Comparison of ENCODE assay signal across 30 cellular contexts in the genomic region with DNA sequence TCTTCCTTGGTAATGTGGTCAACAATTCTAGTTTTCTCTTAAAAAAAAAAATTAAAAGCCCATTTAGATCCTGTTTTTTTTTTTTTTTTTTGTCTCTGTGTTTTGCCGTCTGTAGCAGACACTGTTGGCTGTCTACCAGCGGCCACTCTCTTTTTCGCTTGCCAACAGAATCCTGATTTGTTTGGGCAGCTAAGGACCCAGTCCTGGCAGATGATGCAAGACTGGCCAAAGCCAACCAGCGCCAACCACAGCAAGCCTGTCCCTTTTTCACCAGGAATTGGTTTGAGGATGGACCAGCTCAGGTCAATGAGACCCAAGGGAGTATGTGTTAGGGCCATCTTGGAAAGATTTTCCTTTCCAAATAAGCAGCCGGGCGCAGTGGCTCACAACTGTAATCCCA. TPM values are rescaled to one million over a fixed set of nuclear protein-coding genes. Genes with fewer than 3 reads are reported as not detected.
DNase-seq lines count a peak whose midpoint lies in the region; ATAC-seq and TF ChIP-seq lines count a peak whose summit lies in the region.
"Had no signal": no experiment of that assay in that cellular context is flagged by ENCODE, and none has a peak within 500 bp of the region (broad histone marks: within the 10 kb centered on the region; RNA-seq: fewer than 3 reads in every experiment).

No MANE protein-coding gene starts in this region.

- H3K27ac Mint-ChIP-seq in brain, result peak overlapping the region in 4 of 5 experiments; percentile 40 to 91 (median 76)
- H3K27ac Mint-ChIP-seq: activated CD8-positive, alpha-beta T cell treated with anti-CD3 and anti-CD28 coated beads, Interleukin-2, amount 10 ng/mL, durations not matched to agents 7 days and 5 days; activated naive CD4-positive, alpha-beta T cell treated with anti-CD3 and anti-CD28 coated beads, Interleukin-2, amount 10 ng/mL, durations not matched to agents 7 days and 5 days; HFFc6; nephron; stimulated activated effector memory CD8-positive, alpha-beta T cell treated with anti-CD3 and anti-CD28 coated beads, Interleukin-12 subunit alpha, Interleukin-12 subunit beta, amount 100 ng/mL, for 72 hours; T-cell had no signal

- no peaks in the 10 kb centered on the region for H3K27me3 Mint-ChIP-seq in brain
- H3K27me3 Mint-ChIP-seq: activated naive CD4-positive, alpha-beta T cell treated with anti-CD3 and anti-CD28 coated beads, Interleukin-2, amount 10 ng/mL, durations not matched to agents 7 days and 5 days; T-cell had no signal

- no peaks in the 10 kb centered on the region for H3K9me3 ChIP-seq in right lobe of liver
- H3K9me3 ChIP-seq in spleen, result no peaks in the 10 kb centered on the region
- H3K9me3 ChIP-seq: esophagus squamous epithelium, prostate gland, testis had no signal

- H3K27ac ChIP-seq in right lobe of liver (no peak overlapping the region), substantia nigra (ENCODE audit: low read depth, low read length, poor library complexity, severe bottlenecking) (no peak overlapping the region), spleen (no peak overlapping the region)
- H3K27ac ChIP-seq: 22Rv1, esophagus squamous epithelium, PC-9, prostate gland, testis had no signal

- H3K27me3 ChIP-seq in right lobe of liver (no peaks in the 10 kb centered on the region), spleen (replicated peaks in 1 of 7) (no peaks in the 10 kb centered on the region)
- H3K27me3 ChIP-seq: esophagus squamous epithelium, testis had no signal

- TF ChIP-seq CTCF in brain (conservative IDR thresholded peaks at IDR 0.05) (no peak), right lobe of liver (IDR thresholded peaks at IDR 0.05) (no peak), spleen (IDR thresholded peaks at IDR 0.05 in 8 of 11, conservative IDR thresholded peaks at IDR 0.05 in 3 of 11) (no peak)

- H3K36me3 ChIP-seq in right lobe of liver, result peaks cover 0 to 5% (median 0%) of the 10 kb centered on the region in 4 donors
- H3K36me3 ChIP-seq in spleen, result peaks cover 0 to 24% (median 9%) of the 10 kb centered on the region in 6 donors
- H3K36me3 ChIP-seq: esophagus squamous epithelium, prostate gland had no signal

- peak overlapping the region in 1 of 5 experiments; percentile 43 for H3K4me3 Mint-ChIP-seq in brain
- H3K4me3 Mint-ChIP-seq: activated CD8-positive, alpha-beta T cell treated with anti-CD3 and anti-CD28 coated beads, Interleukin-2, amount 10 ng/mL, durations not matched to agents 7 days and 5 days; activated naive CD4-positive, alpha-beta T cell treated with anti-CD3 and anti-CD28 coated beads, Interleukin-2, amount 10 ng/mL, durations not matched to agents 7 days and 5 days; CD8-positive, alpha-beta memory T cell; endodermal cell; HFFc6; nephron; stimulated activated effector memory CD8-positive, alpha-beta T cell treated with anti-CD3 and anti-CD28 coated beads, Interleukin-12 subunit alpha, Interleukin-12 subunit beta, amount 100 ng/mL, for 72 hours; T-cell had no signal

- DNase-seq in NCI-H2171 treated with DMSO at 0.1 percent for 48 hours (lab: John Stamatoyannopoulos, UW) (peak; percentile 10), NCI-H2171 (lab: John Stamatoyannopoulos, UW) (no peak), right lobe of liver (peak; percentile 79 to 92 (median 88)), substantia nigra (lab: John Stamatoyannopoulos, UW) (peak in 34 of 49 donors; percentile 7 to 85 (median 32)), spleen (no peak)
- DNase-seq: activated CD4-positive, CD25-positive, alpha-beta regulatory T cell treated with anti-CD3 and anti-CD28 coated beads, Interleukin-2, amount 50 U/mL, for 72 hours; activated CD8-positive, alpha-beta T cell treated with anti-CD3 and anti-CD28 coated beads, Interleukin-2, amount 10 ng/mL, durations not matched to agents 7 days and 5 days; activated naive CD4-positive, alpha-beta T cell treated with anti-CD3 and anti-CD28 coated beads, Interleukin-2, amount 10 ng/mL, durations not matched to agents 7 days and 5 days; CD8-positive, alpha-beta memory T cell; DMS153; endodermal cell; esophagus squamous epithelium; GDM1; HFFc6; left colon; NCI-H1092 treated with DMSO at 0.1 percent for 48 hours; NCI-H2029; NCI-H82; PC-9; SIG-M5; stimulated activated CD4-positive, alpha-beta T cell treated with anti-CD3 and anti-CD28 coated beads, Interleukin-1b, Interleukin-23, amount 100 ng/mL, for 48 hours; T-cell; testis had no signal

- peaks cover 18% of the 10 kb centered on the region for H3K4me1 Mint-ChIP-seq in brain
- H3K4me1 Mint-ChIP-seq: stimulated activated effector memory CD8-positive, alpha-beta T cell treated with anti-CD3 and anti-CD28 coated beads, Interleukin-12 subunit alpha, Interleukin-12 subunit beta, amount 100 ng/mL, for 72 hours had no signal

- no peak overlapping the region for H3K4me3 ChIP-seq in right lobe of liver
- H3K4me3 ChIP-seq in spleen, result no peak overlapping the region
- H3K4me3 ChIP-seq: esophagus squamous epithelium, PC-9, prostate gland, testis had no signal

- peaks cover 25% of the 10 kb centered on the region for H3K36me3 Mint-ChIP-seq in brain

- ATAC-seq in right lobe of liver, result peak; percentile 90 to 95 (median 93)
- no peak for ATAC-seq in HG02610 (IDR thresholded peaks at IDR 0.05; ENCODE audit: unreplicated experiment)
- no peak for ATAC-seq in GM21723 (IDR thresholded peaks at IDR 0.05; ENCODE audit: unreplicated experiment)
- ATAC-seq: activated CD8-positive, alpha-beta T cell treated with anti-CD3 and anti-CD28 coated beads, Interleukin-2, amount 10 ng/mL, durations not matched to agents 7 days and 5 days; stimulated activated effector memory CD8-positive, alpha-beta T cell treated with anti-CD3 and anti-CD28 coated beads, Interleukin-12 subunit alpha, Interleukin-12 subunit beta, amount 100 ng/mL, for 72 hours; T-cell had no signal

- peaks cover 0 to 6% (median 0%) of the 10 kb centered on the region in 5 experiments for H3K9me3 Mint-ChIP-seq in brain
- H3K9me3 Mint-ChIP-seq: activated naive CD4-positive, alpha-beta T cell treated with anti-CD3 and anti-CD28 coated beads, Interleukin-2, amount 10 ng/mL, durations not matched to agents 7 days and 5 days; CD8-positive, alpha-beta memory T cell; endodermal cell; HFFc6; nephron; stimulated activated effector memory CD8-positive, alpha-beta T cell treated with anti-CD3 and anti-CD28 coated beads, Interleukin-12 subunit alpha, Interleukin-12 subunit beta, amount 100 ng/mL, for 72 hours; T-cell had no signal

- TF ChIP-seq POLR2A in right lobe of liver (IDR thresholded peaks at IDR 0.05) (no peak), spleen (IDR thresholded peaks at IDR 0.05) (no peak)

- intact Hi-C loops in right lobe of liver (cut with DNase I) (no loop called here), spleen (cut with DNase I; ENCODE audit: low total_unique reads) (no loop called here)

- WGBS in right lobe of liver (ENCODE audit: insufficient coverage, low coverage, low lambda C conversion rate, missing lambda C conversion rate), result 34% methylated on average over 5 of the region's 6 CpGs
- WGBS in spleen, 5 donors, result 91 to 96% (median 95%) methylated on average over 6 of the region's 6 CpGs

- H3K4me1 ChIP-seq in right lobe of liver (peaks cover 0 to 21% (median 5%) of the 10 kb centered on the region in 4 donors), spleen (peaks cover 0 to 59% (median 36%) of the 10 kb centered on the region in 6 donors)
- H3K4me1 ChIP-seq: esophagus squamous epithelium, prostate gland had no signal

RNA-seq across cellular contexts. Expression of a gene that starts 28.2 kb away (rescaled TPM):
- polyA plus RNA-seq in brain (ENCODE audit: insufficient read depth, low read depth, low replicate concordance) (17.3 TPM), spleen (10 to 100 TPM in 1 of 3 donors, 1 to 10 TPM in 2; 5.2 to 16.5 (median 7.2) TPM)
- total RNA-seq in right lobe of liver (10 to 100 TPM; 10.4 to 16.7 (median 14.5) TPM), spleen (10 to 100 TPM; 33.1 to 66.9 (median 48.1) TPM)

RNA-seq across cellular contexts. Expression of a gene that starts 43.7 kb away (rescaled TPM):
- polyA plus RNA-seq in brain (ENCODE audit: insufficient read depth, low read depth, low replicate concordance), result 9.1 TPM
- 10 to 100 TPM; 10.9 to 16.7 (median 13.4) TPM for total RNA-seq in right lobe of liver
- 10 to 100 TPM; 20.8 to 31.9 (median 27.1) TPM for total RNA-seq in spleen
- 10 to 100 TPM in 2 of 3 donors, 1 to 10 TPM in 1; 8.1 to 18.6 (median 16.7) TPM for polyA plus RNA-seq in spleen

Comparison
In these comparisons a context has a peak if more than half of its experiments do, and no peak if none do; other contexts are left out.
1. DNase-seq: peak in NCI-H2171 treated with DMSO at 0.1 percent for 48 hours (single experiment), right lobe of liver (3 of 3) and substantia nigra (34 of 49); none in NCI-H2171 (single experiment) and spleen (single experiment).
2. ATAC-seq: peak in right lobe of liver (4 of 4); none in HG02610 (single experiment) and GM21723 (single experiment).